In genomic region chr1:181504294-181505115, GRCh38 we compare ENCODE assay signal across 9 cellular contexts. TPM values are rescaled to one million over a fixed set of nuclear protein-coding genes. Genes with fewer than 3 reads are reported as not detected.
DNase-seq lines count a peak whose midpoint lies in the region; ATAC-seq and TF ChIP-seq lines count a peak whose summit lies in the region.
"Had no signal": no experiment of that assay in that cellular context is flagged by ENCODE, and none has a peak within 500 bp of the region (broad histone marks: within the 10 kb centered on the region; RNA-seq: fewer than 3 reads in every experiment).

No MANE protein-coding gene starts in this region.

- no peaks in the 10 kb centered on the region for H3K36me3 Mint-ChIP-seq in progenitor cell of endocrine pancreas (ENCODE audit: insufficient read depth)

- no peaks in the 10 kb centered on the region for H3K4me1 ChIP-seq in transverse colon

- no peak for TF ChIP-seq EP300 in transverse colon (IDR thresholded peaks at IDR 0.05; ENCODE audit: low read depth)

- H3K4me1 Mint-ChIP-seq in progenitor cell of endocrine pancreas (ENCODE audit: low read depth): peaks cover 1% of the 10 kb centered on the region

- H3K4me3 ChIP-seq in astrocyte of the cerebellum (ENCODE audit: low read depth, low read length) (no peak overlapping the region), transverse colon (no peak overlapping the region)

- peak; percentile 21 for TF ChIP-seq CTCF in astrocyte of the cerebellum (IDR thresholded peaks at IDR 0.05; ENCODE audit: low read depth, low read length, missing control alignments)
- TF ChIP-seq CTCF in progenitor cell of endocrine pancreas (IDR thresholded peaks at IDR 0.05; ENCODE audit: unreplicated experiment): peak; percentile 59
- TF ChIP-seq CTCF in transverse colon (IDR thresholded peaks at IDR 0.05): peak in 1 of 5 experiments; percentile 8

- WGBS in transverse colon (ENCODE audit: low coverage in 1 of 2), 2 donors: 62 to 65% methylated on average over 2 to 7 of the region's 7 CpGs

- H3K9me3 ChIP-seq in transverse colon: no peaks in the 10 kb centered on the region

- H3K27me3 Mint-ChIP-seq in progenitor cell of endocrine pancreas: peaks cover 25% of the 10 kb centered on the region

- DNase-seq in DMS153 (lab: John Stamatoyannopoulos, UW): peak; percentile 69
- DNase-seq in NCI-H146 (lab: John Stamatoyannopoulos, UW): peak; percentile 95
- DNase-seq in astrocyte of the cerebellum (ENCODE audit: low read depth): no peak
- no peak for DNase-seq in progenitor cell of endocrine pancreas (ENCODE audit: low spot score, unreplicated experiment)
- no peak for DNase-seq in AG08395 (ENCODE audit: low spot score)
- DNase-seq in transverse colon: no peak
- DNase-seq: left cardiac atrium had no signal

- no peaks in the 10 kb centered on the region for H3K27me3 ChIP-seq in transverse colon

- peak; percentile 48 for ATAC-seq in HG02973 (IDR thresholded peaks at IDR 0.05; ENCODE audit: unreplicated experiment)

- no peak overlapping the region for H3K27ac ChIP-seq in transverse colon

- no peak overlapping the region for H3K4me3 Mint-ChIP-seq in progenitor cell of endocrine pancreas (ENCODE audit: low read depth)

- TF ChIP-seq POLR2A in GM18951 (IDR thresholded peaks at IDR 0.05; ENCODE audit: extremely low read depth, insufficient read depth, insufficient read length): peak; percentile 42
- no peak for TF ChIP-seq POLR2A in transverse colon (IDR thresholded peaks at IDR 0.05)

- H3K36me3 ChIP-seq in transverse colon: no peaks in the 10 kb centered on the region

- intact Hi-C loops in transverse colon (cut with DNase I; ENCODE audit: low total_unique reads): no loop called here

- H3K27ac Mint-ChIP-seq in progenitor cell of endocrine pancreas: no peak overlapping the region

- no peaks in the 10 kb centered on the region for H3K9me3 Mint-ChIP-seq in progenitor cell of endocrine pancreas (ENCODE audit: low read depth)

- in situ Hi-C loops in GM18951 (cut with MboI; ENCODE audit: low sequenced_read_pairs, unreplicated experiment) (no loop called here), astrocyte of the cerebellum (cut with HindIII; ENCODE audit: low sequenced_read_pairs) (no loop called here), transverse colon (cut with MboI; ENCODE audit: low pct_ligation_motif_present in 1 of 4, low pct_unique_long_range_greater_than_20kb in 1 of 4, low sequenced_read_pairs in 3 of 4) (no loop called here)

RNA-seq across cellular contexts. Expression of gene CACNA1E, which starts 21.2 kb away (rescaled TPM):
- total RNA-seq in progenitor cell of endocrine pancreas (0.55 and 0.93 TPM in 2 replicates), transverse colon (under 1 TPM in 3 of 4 donors, not detected in 1; under 0.01 to 0.16 (median 0.14) TPM)

Comparison
In these comparisons a context has a peak if more than half of its experiments do, and no peak if none do; other contexts are left out.
1. DNase-seq: peak in DMS153 (single experiment) and NCI-H146 (single experiment); none in astrocyte of the cerebellum (single experiment), progenitor cell of endocrine pancreas (single experiment), AG08395 (single experiment) and transverse colon (single experiment).